Comparison of ENCODE assay signal across 8 cellular contexts in genomic region chr6:28922004-28922840, GRCh38. TPM values are rescaled to one million over a fixed set of nuclear protein-coding genes. Genes with fewer than 3 reads are reported as not detected.
DNase-seq lines count a peak whose midpoint lies in the region; ATAC-seq and TF ChIP-seq lines count a peak whose summit lies in the region.

No MANE protein-coding gene starts in this region.

- DNase-seq in CD4-positive, alpha-beta T cell, result peak in 6 of 10 experiments; percentile 4 to 36 (median 18)
- DNase-seq in Karpas-422, result no peak
- DNase-seq in stimulated activated CD4-positive, alpha-beta T cell treated with anti-CD3 and anti-CD28 coated beads, Interleukin-4, amount 100 ng/mL, for 1 hour, result peak; percentile 18
- no peak for DNase-seq in NCI-H2107 (lab: John Stamatoyannopoulos, UW)
- no peak for DNase-seq in NCI-H226
- DNase-seq in NCI-H1092 treated with DMSO at 0.1 percent for 48 hours (lab: John Stamatoyannopoulos, UW), result no peak

- H3K36me3 ChIP-seq in Karpas-422 (ENCODE audit: insufficient read depth, low read length) (peaks cover 44% of the 10 kb centered on the region), iPS-20b (ENCODE audit: insufficient read depth, low read depth, low read length) (peaks cover 53% of the 10 kb centered on the region)

- H3K4me1 Mint-ChIP-seq in CD4-positive, alpha-beta T cell (ENCODE audit: low read depth), result peaks cover 52% of the 10 kb centered on the region
- H3K4me1 Mint-ChIP-seq in activated naive CD8-positive, alpha-beta T cell (ENCODE audit: low read depth), result peaks cover 44% of the 10 kb centered on the region

- H3K9ac ChIP-seq in Karpas-422 (ENCODE audit: low read length), result peak overlapping the region; percentile 98
- H3K9ac ChIP-seq in iPS-20b (ENCODE audit: low read depth, low read length), result peak overlapping the region; percentile 98

- peak overlapping the region; percentile 67 for H3K27ac ChIP-seq in CD4-positive, alpha-beta T cell (ENCODE audit: low read depth, low read length)
- H3K27ac ChIP-seq in Karpas-422 (ENCODE audit: low read length) (peak overlapping the region; percentile 63; the same call in 1 of the 2 replicates), iPS-20b (ENCODE audit: low read length) (peak overlapping the region; percentile 93)

- peaks cover 57% of the 10 kb centered on the region for H3K79me2 ChIP-seq in Karpas-422 (ENCODE audit: low read length)

- no peak for TF ChIP-seq CTCF in CD4-positive, alpha-beta T cell (IDR thresholded peaks at IDR 0.05)

- peaks cover 19% of the 10 kb centered on the region for H4K20me1 ChIP-seq in Karpas-422 (ENCODE audit: insufficient read depth, low read depth, low read length)

- no peaks in the 10 kb centered on the region for H3K9me2 ChIP-seq in Karpas-422 (replicated peaks; ENCODE audit: insufficient read depth, low read length)

- no peaks in the 10 kb centered on the region for H3K9me3 ChIP-seq in CD4-positive, alpha-beta T cell (ENCODE audit: control insufficient read depth, low read length)
- H3K9me3 ChIP-seq in Karpas-422 (ENCODE audit: low read length), result no peaks in the 10 kb centered on the region
- no peaks in the 10 kb centered on the region for H3K9me3 ChIP-seq in iPS-20b (ENCODE audit: insufficient read depth, low read depth, low read length)

- POLR2A ChIA-PET in CD4-positive, alpha-beta T cell (lab: Charles Lee), result interaction anchor here (0.8 to 4.9 kb wide), 16 partner anchors 8 to 1085 kb away, joined by 3 to 78 read pairs (median 12); no protein-coding TSS in a partner anchor

- peak; percentile 32 for ATAC-seq in CD4-positive, alpha-beta T cell (ENCODE audit: poor library complexity)

- no peak overlapping the region for H2AFZ ChIP-seq in Karpas-422 (ENCODE audit: low read length)

- no peaks in the 10 kb centered on the region for H3K27me3 Mint-ChIP-seq in CD4-positive, alpha-beta T cell
- no peaks in the 10 kb centered on the region for H3K27me3 Mint-ChIP-seq in activated naive CD8-positive, alpha-beta T cell

- H3K4me3 Mint-ChIP-seq in CD4-positive, alpha-beta T cell, result peak overlapping the region; percentile 95
- peak overlapping the region; percentile 93 for H3K4me3 Mint-ChIP-seq in activated naive CD8-positive, alpha-beta T cell

- CTCF ChIA-PET in CD4-positive, alpha-beta T cell (lab: Charles Lee), result interaction anchor here (0.6 to 3.8 kb wide), 8 partner anchors 10 to 91 kb away, joined by 3 to 25 read pairs (median 4); no protein-coding TSS in a partner anchor

- H3K4me2 ChIP-seq in Karpas-422 (ENCODE audit: low read depth, low read length, poor library complexity, severe bottlenecking), result peak overlapping the region; percentile 94

- intact Hi-C loops in CD4-positive, alpha-beta T cell (cut with DNase I, micrococcal nuclease), result loop anchor here (2.0 to 5.0 kb wide), 4 partner anchors 21 to 85 kb away; no protein-coding TSS in a partner anchor

- peak overlapping the region; percentile 89 for H3K27ac Mint-ChIP-seq in CD4-positive, alpha-beta T cell
- peak overlapping the region; percentile 88 for H3K27ac Mint-ChIP-seq in activated naive CD8-positive, alpha-beta T cell

- H3K27me3 ChIP-seq in CD4-positive, alpha-beta T cell (ENCODE audit: control insufficient read depth, insufficient read depth, low read length), result no peaks in the 10 kb centered on the region
- no peaks in the 10 kb centered on the region for H3K27me3 ChIP-seq in Karpas-422 (ENCODE audit: low read length)
- no peaks in the 10 kb centered on the region for H3K27me3 ChIP-seq in iPS-20b (ENCODE audit: insufficient read depth, low read length)

- peaks cover 56% of the 10 kb centered on the region for H3K36me3 Mint-ChIP-seq in CD4-positive, alpha-beta T cell (ENCODE audit: low read depth)
- peaks cover 10% of the 10 kb centered on the region for H3K36me3 Mint-ChIP-seq in activated naive CD8-positive, alpha-beta T cell

- peak overlapping the region; percentile 94 for H3K4me3 ChIP-seq in Karpas-422 (ENCODE audit: low read length)
- peak overlapping the region; percentile 96 for H3K4me3 ChIP-seq in iPS-20b (ENCODE audit: low read length)

- H3K4me1 ChIP-seq in Karpas-422 (ENCODE audit: low read length) (peaks cover 20% of the 10 kb centered on the region), iPS-20b (ENCODE audit: insufficient read depth, low read length) (peaks cover 3% of the 10 kb centered on the region; the same call in 1 of the 2 replicates)

- no peaks in the 10 kb centered on the region for H3K9me3 Mint-ChIP-seq in CD4-positive, alpha-beta T cell
- no peaks in the 10 kb centered on the region for H3K9me3 Mint-ChIP-seq in activated naive CD8-positive, alpha-beta T cell (ENCODE audit: low read depth)

RNA-seq across cellular contexts. Expression of gene TRIM27, which starts 1.6 kb away (rescaled TPM):
- 10 to 100 TPM; 11.5 to 13.2 TPM for total RNA-seq in CD4-positive, alpha-beta T cell
- 84.3 and 87.8 TPM in 2 replicates for total RNA-seq in Karpas-422 (2014; rRNA removed; shearing (Covaris generic); ENCODE audit: low replicate concordance)

Comparison
In these comparisons a context has a peak if more than half of its experiments do, and no peak if none do; other contexts are left out.
1. DNase-seq: peak in CD4-positive, alpha-beta T cell (6 of 10) and stimulated activated CD4-positive, alpha-beta T cell treated with anti-CD3 and anti-CD28 coated beads, Interleukin-4, amount 100 ng/mL, for 1 hour (single experiment); none in Karpas-422 (single experiment), NCI-H2107 (single experiment), NCI-H226 (single experiment) and NCI-H1092 treated with DMSO at 0.1 percent for 48 hours (single experiment).
2. Peak in every context shown above with its lines, with median percentiles within 50 percentile points of each other: H3K27ac ChIP-seq.